ENCODE assay signal across 1 cellular context in genomic region chr3:44648564-44649229, GRCh38.
TF ChIP-seq lines count a peak whose summit lies in the region.

ZNF35 (plus strand) TSS chr3:44648732; CDS start chr3:44651068, 2,336 bp downstream.

TF ChIP-seq in HEK293, 187 proteins besides CTCF, POLR2A, EP300 and RAD21 (continued from another document):
- TF ChIP-seq PATZ1 (tag by site-specific recombination; IDR thresholded peaks at IDR 0.05) (0 out of 2 replicates have a peak, but pooled peaks have one; percentile 17), ZNF335 (tag by site-specific recombination; conservative IDR thresholded peaks at IDR 0.05) (peak; percentile 50), WT1 (tag by site-specific recombination; IDR thresholded peaks at IDR 0.05) (no peak), IKZF3 (tag by site-specific recombination; IDR thresholded peaks at IDR 0.05) (0 out of 2 replicates have a peak, but pooled peaks have one; percentile 19)
- TF ChIP-seq, protein P1, sequence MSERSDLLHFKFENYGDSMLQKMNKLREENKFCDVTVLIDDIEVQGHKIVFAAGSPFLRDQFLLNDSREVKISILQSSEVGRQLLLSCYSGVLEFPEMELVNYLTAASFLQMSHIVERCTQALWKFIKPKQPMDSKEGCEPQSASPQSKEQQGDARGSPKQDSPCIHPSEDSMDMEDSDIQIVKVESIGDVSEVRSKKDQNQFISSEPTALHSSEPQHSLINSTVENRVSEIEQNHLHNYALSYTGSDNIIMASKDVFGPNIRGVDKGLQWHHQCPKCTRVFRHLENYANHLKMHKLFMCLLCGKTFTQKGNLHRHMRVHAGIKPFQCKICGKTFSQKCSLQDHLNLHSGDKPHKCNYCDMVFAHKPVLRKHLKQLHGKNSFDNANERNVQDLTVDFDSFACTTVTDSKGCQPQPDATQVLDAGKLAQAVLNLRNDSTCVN (tag by site-specific recombination; optimal IDR thresholded peaks at IDR 0.05): peak; percentile 15
- TF ChIP-seq, protein P2, sequence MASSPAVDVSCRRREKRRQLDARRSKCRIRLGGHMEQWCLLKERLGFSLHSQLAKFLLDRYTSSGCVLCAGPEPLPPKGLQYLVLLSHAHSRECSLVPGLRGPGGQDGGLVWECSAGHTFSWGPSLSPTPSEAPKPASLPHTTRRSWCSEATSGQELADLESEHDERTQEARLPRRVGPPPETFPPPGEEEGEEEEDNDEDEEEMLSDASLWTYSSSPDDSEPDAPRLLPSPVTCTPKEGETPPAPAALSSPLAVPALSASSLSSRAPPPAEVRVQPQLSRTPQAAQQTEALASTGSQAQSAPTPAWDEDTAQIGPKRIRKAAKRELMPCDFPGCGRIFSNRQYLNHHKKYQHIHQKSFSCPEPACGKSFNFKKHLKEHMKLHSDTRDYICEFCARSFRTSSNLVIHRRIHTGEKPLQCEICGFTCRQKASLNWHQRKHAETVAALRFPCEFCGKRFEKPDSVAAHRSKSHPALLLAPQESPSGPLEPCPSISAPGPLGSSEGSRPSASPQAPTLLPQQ (tag by site-specific recombination; IDR thresholded peaks at IDR 0.05): no peak
- TF ChIP-seq, protein P3, sequence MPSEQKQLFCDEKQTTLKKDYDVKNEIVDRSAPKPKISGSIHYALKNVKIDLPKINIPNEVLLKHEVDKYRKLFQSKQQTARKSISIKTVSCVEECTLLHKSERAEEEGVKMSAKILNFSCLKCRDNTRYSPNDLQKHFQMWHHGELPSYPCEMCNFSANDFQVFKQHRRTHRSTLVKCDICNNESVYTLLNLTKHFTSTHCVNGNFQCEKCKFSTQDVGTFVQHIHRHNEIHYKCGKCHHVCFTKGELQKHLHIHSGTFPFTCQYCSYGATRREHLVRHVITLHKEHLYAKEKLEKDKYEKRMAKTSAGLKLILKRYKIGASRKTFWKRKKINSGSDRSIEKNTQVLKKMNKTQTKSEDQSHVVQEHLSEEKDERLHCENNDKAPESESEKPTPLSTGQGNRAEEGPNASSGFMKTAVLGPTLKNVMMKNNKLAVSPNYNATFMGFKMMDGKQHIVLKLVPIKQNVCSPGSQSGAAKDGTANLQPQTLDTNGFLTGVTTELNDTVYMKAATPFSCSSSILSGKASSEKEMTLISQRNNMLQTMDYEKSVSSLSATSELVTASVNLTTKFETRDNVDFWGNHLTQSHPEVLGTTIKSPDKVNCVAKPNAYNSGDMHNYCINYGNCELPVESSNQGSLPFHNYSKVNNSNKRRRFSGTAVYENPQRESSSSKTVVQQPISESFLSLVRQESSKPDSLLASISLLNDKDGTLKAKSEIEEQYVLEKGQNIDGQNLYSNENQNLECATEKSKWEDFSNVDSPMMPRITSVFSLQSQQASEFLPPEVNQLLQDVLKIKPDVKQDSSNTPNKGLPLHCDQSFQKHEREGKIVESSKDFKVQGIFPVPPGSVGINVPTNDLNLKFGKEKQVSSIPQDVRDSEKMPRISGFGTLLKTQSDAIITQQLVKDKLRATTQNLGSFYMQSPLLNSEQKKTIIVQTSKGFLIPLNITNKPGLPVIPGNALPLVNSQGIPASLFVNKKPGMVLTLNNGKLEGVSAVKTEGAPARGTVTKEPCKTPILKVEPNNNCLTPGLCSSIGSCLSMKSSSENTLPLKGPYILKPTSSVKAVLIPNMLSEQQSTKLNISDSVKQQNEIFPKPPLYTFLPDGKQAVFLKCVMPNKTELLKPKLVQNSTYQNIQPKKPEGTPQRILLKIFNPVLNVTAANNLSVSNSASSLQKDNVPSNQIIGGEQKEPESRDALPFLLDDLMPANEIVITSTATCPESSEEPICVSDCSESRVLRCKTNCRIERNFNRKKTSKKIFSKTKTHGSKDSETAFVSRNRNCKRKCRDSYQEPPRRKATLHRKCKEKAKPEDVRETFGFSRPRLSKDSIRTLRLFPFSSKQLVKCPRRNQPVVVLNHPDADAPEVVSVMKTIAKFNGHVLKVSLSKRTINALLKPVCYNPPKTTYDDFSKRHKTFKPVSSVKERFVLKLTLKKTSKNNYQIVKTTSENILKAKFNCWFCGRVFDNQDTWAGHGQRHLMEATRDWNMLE (tag by site-specific recombination; conservative IDR thresholded peaks at IDR 0.05; ENCODE audit: low read depth): peak; percentile 96
